ENCODE assay signal across 1 cellular context in genomic region chr6:83378621-83379388, GRCh38.
TF ChIP-seq lines count a peak whose summit lies in the region.

No MANE protein-coding gene starts in this region.

TF ChIP-seq in IMR-90, 13 proteins besides CTCF, POLR2A, EP300 and RAD21 (continued from another document):
- TF ChIP-seq ELK1 (IDR thresholded peaks at IDR 0.05; ENCODE audit: borderline replicate concordance, low read depth, low read length) (no peak), FOS (IDR thresholded peaks at IDR 0.05; ENCODE audit: low read depth, low read length) (no peak), BHLHE40 (IDR thresholded peaks at IDR 0.05; ENCODE audit: low read depth, low read length) (no peak), CHD1 (IDR thresholded peaks at IDR 0.05; ENCODE audit: low read depth, low read length) (no peak), MAZ (IDR thresholded peaks at IDR 0.05; ENCODE audit: borderline replicate concordance, low read depth, low read length) (no peak), CEBPB (IDR thresholded peaks at IDR 0.05; ENCODE audit: low read depth, low read length) (no peak)
- TF ChIP-seq, protein P1, sequence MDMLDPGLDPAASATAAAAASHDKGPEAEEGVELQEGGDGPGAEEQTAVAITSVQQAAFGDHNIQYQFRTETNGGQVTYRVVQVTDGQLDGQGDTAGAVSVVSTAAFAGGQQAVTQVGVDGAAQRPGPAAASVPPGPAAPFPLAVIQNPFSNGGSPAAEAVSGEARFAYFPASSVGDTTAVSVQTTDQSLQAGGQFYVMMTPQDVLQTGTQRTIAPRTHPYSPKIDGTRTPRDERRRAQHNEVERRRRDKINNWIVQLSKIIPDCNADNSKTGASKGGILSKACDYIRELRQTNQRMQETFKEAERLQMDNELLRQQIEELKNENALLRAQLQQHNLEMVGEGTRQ (IDR thresholded peaks at IDR 0.05; ENCODE audit: low read depth, low read length), result no peak
